Comparison of ENCODE assay signal across 16 cellular contexts in genomic region chr16:51440096-51440495, GRCh38.
A peak's percentile ranks its signal among the peaks of the same experiment; 100 is the strongest.
DNase-seq lines count a peak whose midpoint lies in the region; ATAC-seq and TF ChIP-seq lines count a peak whose summit lies in the region.
"Had no signal": no experiment of that assay in that cellular context is flagged by ENCODE, and none has a peak within 500 bp of the region (broad histone marks: within the 10 kb centered on the region; RNA-seq: fewer than 3 reads in every experiment).

No MANE protein-coding gene starts in this region.

- H3K4me3 ChIP-seq in WERI-Rb-1 (ENCODE audit: low read depth, low read length): peak overlapping the region; percentile 38
- H3K4me3 ChIP-seq in iPS-18a (ENCODE audit: low read length): peak overlapping the region; percentile 49
- H3K4me3 ChIP-seq: mucosa of descending colon, stomach had no signal

- no peak overlapping the region for H3K27ac ChIP-seq in H9 (ENCODE audit: insufficient read length, low read depth, low read length)
- H3K27ac ChIP-seq in WERI-Rb-1: peak overlapping the region; percentile 84
- no peak overlapping the region for H3K27ac ChIP-seq in iPS-18a (ENCODE audit: low read length)
- H3K27ac ChIP-seq: stomach had no signal

- TF ChIP-seq CTCF in H9 (conservative IDR thresholded peaks at IDR 0.05) (no peak), WERI-Rb-1 (IDR thresholded peaks at IDR 0.05; ENCODE audit: low read depth, low read length) (no peak), GM10248 (IDR thresholded peaks at IDR 0.05; ENCODE audit: control extremely low read depth, extremely low read depth, low read depth, missing control alignments) (no peak)

- no peak overlapping the region for H2BK12ac ChIP-seq in H9 (ENCODE audit: insufficient read length, low read depth, low read length)

- H3K23ac ChIP-seq in H9 (ENCODE audit: insufficient read length, low read depth, low read length): no peak overlapping the region

- H3K9ac ChIP-seq in H9 (ENCODE audit: extremely low read depth, insufficient read length, low read length) (no peak overlapping the region), iPS-18a (ENCODE audit: low read length) (no peak overlapping the region)

- H3K4me1 ChIP-seq in H9 (ENCODE audit: insufficient read depth, low read length) (peaks cover 8% of the 10 kb centered on the region; the same call in 1 of the 2 replicates), iPS-18a (ENCODE audit: control insufficient read depth, low read depth, low read length) (peaks cover 46% of the 10 kb centered on the region)

- H3K36me3 Mint-ChIP-seq in H9 (ENCODE audit: insufficient read depth in 1 of 3, low read depth in 3 of 3): no peaks in the 10 kb centered on the region
- H3K36me3 Mint-ChIP-seq: activated naive CD8-positive, alpha-beta T cell; CD4-positive, alpha-beta memory T cell had no signal

- no peak overlapping the region for H3K14ac ChIP-seq in H9 (ENCODE audit: insufficient read depth, low read length)

- no peak overlapping the region for H4K91ac ChIP-seq in H9 (ENCODE audit: insufficient read length, low read depth, low read length)

- DNase-seq in H9: no peak
- DNase-seq in WERI-Rb-1: peak; percentile 78
- DNase-seq in superior temporal gyrus (ENCODE audit: extremely low spot score): peak; percentile 85
- DNase-seq in GDM1 (lab: John Stamatoyannopoulos, UW): no peak
- DNase-seq in GM10248 (ENCODE audit: extremely low spot score): no peak
- DNase-seq: activated CD4-positive, alpha-beta T cell treated with anti-CD3 and anti-CD28 coated beads for 1 hour; CD4-positive, alpha-beta memory T cell; foreskin melanocyte; mucosa of descending colon; NCI-H2029 treated with DMSO at 0.1 percent for 48 hours; stomach had no signal

- H3K56ac ChIP-seq in H9 (ENCODE audit: insufficient read length, low read depth, low read length): no peak overlapping the region

- no peak overlapping the region for H2AK5ac ChIP-seq in H9 (ENCODE audit: insufficient read length, low read length)

- WGBS in H9 (ENCODE audit: extremely low coverage, insufficient read length, low lambda C conversion rate): no CpG with 5 or more reads among the region's 7 CpGs

- H3K23me2 ChIP-seq in H9 (ENCODE audit: insufficient read length, low read depth, low read length, poor library complexity, severe bottlenecking): no peaks in the 10 kb centered on the region

- H3K27me3 Mint-ChIP-seq in H9 (ENCODE audit: low read depth): no peaks in the 10 kb centered on the region

- 0 out of 7 replicates have a peak overlapping the region, but pooled peaks of 1 of the 3 experiments have one; percentile 97 for H3K27ac Mint-ChIP-seq in H9
- H3K27ac Mint-ChIP-seq: activated naive CD8-positive, alpha-beta T cell; CD4-positive, alpha-beta memory T cell; T-helper 1 cell treated with Interleukin-12 subunit alpha and Interleukin-12 subunit beta and Interleukin-4 antibody, amounts not matched to agents 30 μg/mL and 1 μg/mL, for 36 hours had no signal

- no peak for ATAC-seq in GM19328 (IDR thresholded peaks at IDR 0.05; ENCODE audit: unreplicated experiment)
- ATAC-seq: mucosa of descending colon had no signal

- H4K20me1 ChIP-seq in H9 (ENCODE audit: control insufficient read depth, insufficient read depth, insufficient read length): no peaks in the 10 kb centered on the region

- no peak overlapping the region for H3K4ac ChIP-seq in H9 (ENCODE audit: low read depth, low read length)

- peak overlapping the region; percentile 35 for H3K4me2 ChIP-seq in H9 (ENCODE audit: insufficient read depth, insufficient read length, low read length)

- no peaks in the 10 kb centered on the region for H3K79me2 ChIP-seq in H9 (ENCODE audit: insufficient read depth, low read length)

- H3K4me1 Mint-ChIP-seq in H9: peaks cover 46 to 55% of the 10 kb centered on the region in 2 experiments
- H3K4me1 Mint-ChIP-seq: central memory CD8-positive, alpha-beta T cell had no signal

- H3K79me1 ChIP-seq in H9 (ENCODE audit: insufficient read depth, low read depth, low read length, poor library complexity, severe bottlenecking): no peaks in the 10 kb centered on the region

- H3K9me3 ChIP-seq in H9 (ENCODE audit: control insufficient read depth, low read depth, low read length) (no peaks in the 10 kb centered on the region), WERI-Rb-1 (ENCODE audit: severe bottlenecking) (peaks cover 3% of the 10 kb centered on the region), iPS-18a (ENCODE audit: control insufficient read depth, low read depth, low read length) (no peaks in the 10 kb centered on the region)
- H3K9me3 ChIP-seq: mucosa of descending colon, stomach had no signal

- no peak overlapping the region for H2BK5ac ChIP-seq in H9 (ENCODE audit: insufficient read length, low read length)

- H2BK20ac ChIP-seq in H9 (ENCODE audit: low read depth, low read length, poor library complexity, severe bottlenecking): no peak overlapping the region

- H3K4me3 Mint-ChIP-seq in H9: 0 out of 5 replicates have a peak overlapping the region, but pooled peaks have one; percentile 2 to 49
- H3K4me3 Mint-ChIP-seq: activated naive CD8-positive, alpha-beta T cell; CD4-positive, alpha-beta memory T cell; central memory CD8-positive, alpha-beta T cell; T-helper 1 cell treated with Interleukin-12 subunit alpha and Interleukin-12 subunit beta and Interleukin-4 antibody, amounts not matched to agents 30 μg/mL and 1 μg/mL, for 36 hours had no signal

- POLR2A ChIA-PET in GM10248 (lab: Yijun Ruan, JAX): no interaction called here

- no peak overlapping the region for H2BK15ac ChIP-seq in H9 (ENCODE audit: low read depth, low read length)

- CTCF ChIA-PET in GM10248 (lab: Yijun Ruan, JAX): interaction anchor here (1.8 kb wide), 1 partner anchor 10 kb away, joined by 5 read pairs; no protein-coding TSS in a partner anchor

- H3K18ac ChIP-seq in H9 (ENCODE audit: insufficient read length, low read depth, low read length): no peak overlapping the region

- H2AFZ ChIP-seq in H9 (ENCODE audit: low read length): no peak overlapping the region

- no peaks in the 10 kb centered on the region for H3K9me3 Mint-ChIP-seq in H9
- H3K9me3 Mint-ChIP-seq: T-helper 1 cell treated with Interleukin-12 subunit alpha and Interleukin-12 subunit beta and Interleukin-4 antibody, amounts not matched to agents 30 μg/mL and 1 μg/mL, for 36 hours had no signal

- no peak overlapping the region for H4K5ac ChIP-seq in H9 (ENCODE audit: insufficient read length, low read depth, low read length)

- H3K27me3 ChIP-seq in H9 (ENCODE audit: insufficient read depth, low read length) (no peaks in the 10 kb centered on the region), WERI-Rb-1 (ENCODE audit: insufficient read depth, low read depth, severe bottlenecking) (no peaks in the 10 kb centered on the region), iPS-18a (ENCODE audit: control insufficient read depth, insufficient read depth, low read length) (no peaks in the 10 kb centered on the region)

- no peaks in the 10 kb centered on the region for H3K36me3 ChIP-seq in WERI-Rb-1
- H3K36me3 ChIP-seq in iPS-18a (ENCODE audit: control insufficient read depth, low read depth, low read length): no peaks in the 10 kb centered on the region
- H3K36me3 ChIP-seq: stomach had no signal

- no peak overlapping the region for H4K8ac ChIP-seq in H9 (replicated peaks; ENCODE audit: insufficient read length, low read depth, low read length)

- H2BK120ac ChIP-seq in H9 (ENCODE audit: low read depth, low read length, poor library complexity, severe bottlenecking): no peak overlapping the region

- H3T11ph ChIP-seq in H9 (ENCODE audit: low read length): no peak overlapping the region

Comparison
In these comparisons a context has a peak if more than half of its experiments do, and no peak if none do; other contexts are left out.
1. DNase-seq: peak in WERI-Rb-1 (single experiment) and superior temporal gyrus (single experiment); none in H9 (single experiment), GDM1 (single experiment) and GM10248 (single experiment).